ENCODE assay signal across 8 cellular contexts in genomic region chr10:84424731-84425165, GRCh38.
DNase-seq lines count a peak whose midpoint lies in the region; ATAC-seq and TF ChIP-seq lines count a peak whose summit lies in the region.

No MANE protein-coding gene starts in this region.

- H3K27ac Mint-ChIP-seq in activated CD8-positive, alpha-beta T cell treated with anti-CD3 and anti-CD28 coated beads for 36 hours, result peak overlapping the region; percentile 79
- H3K27ac Mint-ChIP-seq in natural killer cell treated with Interleukin-12 subunit alpha and Interleukin-12 subunit beta and Interleukin-15 and Interleukin-18, amount 100 ng/mL, for 72 hours, result peak overlapping the region; percentile 74 to 86

- POLR2A ChIA-PET in activated CD8-positive, alpha-beta T cell treated with anti-CD3 and anti-CD28 coated beads for 36 hours (lab: Charles Lee), result no interaction called here

- H3K9me3 Mint-ChIP-seq in activated CD8-positive, alpha-beta T cell treated with anti-CD3 and anti-CD28 coated beads for 36 hours, result peaks cover 19% of the 10 kb centered on the region
- peaks cover 4% of the 10 kb centered on the region for H3K9me3 Mint-ChIP-seq in natural killer cell treated with Interleukin-12 subunit alpha and Interleukin-12 subunit beta and Interleukin-15 and Interleukin-18, amount 100 ng/mL, for 72 hours

- TF ChIP-seq CTCF in activated CD8-positive, alpha-beta T cell treated with anti-CD3 and anti-CD28 coated beads for 36 hours (IDR thresholded peaks at IDR 0.05), result no peak
- TF ChIP-seq CTCF in fibroblast of villous mesenchyme (IDR thresholded peaks at IDR 0.05; ENCODE audit: insufficient read depth, low read depth, low read length), result no peak

- ATAC-seq in HG03457 (IDR thresholded peaks at IDR 0.05; ENCODE audit: unreplicated experiment), result peak; percentile 65
- peak; percentile 83 for ATAC-seq in activated CD8-positive, alpha-beta T cell treated with anti-CD3 and anti-CD28 coated beads for 36 hours
- ATAC-seq in natural killer cell treated with Interleukin-12 subunit alpha and Interleukin-12 subunit beta and Interleukin-15 and Interleukin-18, amount 100 ng/mL, for 72 hours, result peak; percentile 71 to 72
- ATAC-seq in HG02642 (IDR thresholded peaks at IDR 0.05; ENCODE audit: poor library complexity, unreplicated experiment), result no peak
- ATAC-seq in HG03039 (IDR thresholded peaks at IDR 0.05; ENCODE audit: unreplicated experiment), result no peak

- intact Hi-C loops in activated CD8-positive, alpha-beta T cell treated with anti-CD3 and anti-CD28 coated beads for 36 hours (cut with micrococcal nuclease), result no loop called here

- peak overlapping the region; percentile 45 for H3K4me3 Mint-ChIP-seq in activated CD8-positive, alpha-beta T cell treated with anti-CD3 and anti-CD28 coated beads for 36 hours
- peak overlapping the region; percentile 67 for H3K4me3 Mint-ChIP-seq in natural killer cell treated with Interleukin-12 subunit alpha and Interleukin-12 subunit beta and Interleukin-15 and Interleukin-18, amount 100 ng/mL, for 72 hours

- DNase-seq in GM04504 (ENCODE audit: low read depth) (peak; percentile 91), fibroblast of villous mesenchyme (ENCODE audit: low read depth) (peak; percentile 96), RPMI8226 (no peak)
- peak; percentile 35 for DNase-seq in activated CD8-positive, alpha-beta T cell treated with anti-CD3 and anti-CD28 coated beads for 36 hours
- DNase-seq in natural killer cell treated with Interleukin-12 subunit alpha and Interleukin-12 subunit beta and Interleukin-15 and Interleukin-18, amount 100 ng/mL, for 72 hours (ENCODE audit: low spot score), result no peak

- CTCF ChIA-PET in activated CD8-positive, alpha-beta T cell treated with anti-CD3 and anti-CD28 coated beads for 36 hours (lab: Charles Lee), result interaction anchor here (1.0 to 1.6 kb wide), 5 partner anchors 50 to 157 kb away, joined by 3 to 9 read pairs (median 6); no protein-coding TSS in a partner anchor

- H3K4me1 Mint-ChIP-seq in activated CD8-positive, alpha-beta T cell treated with anti-CD3 and anti-CD28 coated beads for 36 hours (ENCODE audit: low read depth), result peaks cover 46% of the 10 kb centered on the region
- peaks cover 37 to 51% of the 10 kb centered on the region in 2 donors for H3K4me1 Mint-ChIP-seq in natural killer cell treated with Interleukin-12 subunit alpha and Interleukin-12 subunit beta and Interleukin-15 and Interleukin-18, amount 100 ng/mL, for 72 hours (ENCODE audit: low read depth in 2 of 2)

- peaks cover 40% of the 10 kb centered on the region for H3K36me3 Mint-ChIP-seq in activated CD8-positive, alpha-beta T cell treated with anti-CD3 and anti-CD28 coated beads for 36 hours (ENCODE audit: low read depth)
- peaks cover 44% of the 10 kb centered on the region for H3K36me3 Mint-ChIP-seq in natural killer cell treated with Interleukin-12 subunit alpha and Interleukin-12 subunit beta and Interleukin-15 and Interleukin-18, amount 100 ng/mL, for 72 hours

- H3K27me3 Mint-ChIP-seq in activated CD8-positive, alpha-beta T cell treated with anti-CD3 and anti-CD28 coated beads for 36 hours, result no peaks in the 10 kb centered on the region
- H3K27me3 Mint-ChIP-seq in natural killer cell treated with Interleukin-12 subunit alpha and Interleukin-12 subunit beta and Interleukin-15 and Interleukin-18, amount 100 ng/mL, for 72 hours, result no peaks in the 10 kb centered on the region

- H3K4me3 ChIP-seq in fibroblast of villous mesenchyme (ENCODE audit: low read depth, low read length), result peak overlapping the region; percentile 23

Comparison
In these comparisons a context has a peak if more than half of its experiments do, and no peak if none do; other contexts are left out.
1. DNase-seq: peak in GM04504 (single experiment), activated CD8-positive, alpha-beta T cell treated with anti-CD3 and anti-CD28 coated beads for 36 hours (single experiment) and fibroblast of villous mesenchyme (single experiment); none in natural killer cell treated with Interleukin-12 subunit alpha and Interleukin-12 subunit beta and Interleukin-15 and Interleukin-18, amount 100 ng/mL, for 72 hours (single experiment) and RPMI8226 (single experiment).
2. ATAC-seq: peak in HG03457 (single experiment), activated CD8-positive, alpha-beta T cell treated with anti-CD3 and anti-CD28 coated beads for 36 hours (single experiment) and natural killer cell treated with Interleukin-12 subunit alpha and Interleukin-12 subunit beta and Interleukin-15 and Interleukin-18, amount 100 ng/mL, for 72 hours (2 of 2); none in HG02642 (single experiment) and HG03039 (single experiment).